11 cellular contexts compared by ENCODE assay signal in genomic region chr3:34863485-34863884, GRCh38.
"Had no signal": no experiment of that assay in that cellular context is flagged by ENCODE, and none has a peak within 500 bp of the region (broad histone marks: within the 10 kb centered on the region; RNA-seq: fewer than 3 reads in every experiment).

No MANE protein-coding gene starts in this region.

- H3K36me3 ChIP-seq: ascending aorta, thyroid gland had no signal

- H3K4me1 ChIP-seq: thyroid gland had no signal

- FAIRE-seq: bronchial epithelial cell had no signal

- DNase-seq: activated CD4-positive, alpha-beta T cell treated with anti-CD3 and anti-CD28 coated beads, Interleukin-2, amount 10 ng/mL, durations not matched to agents 7 days and 5 days; activated CD4-positive, CD25-positive, alpha-beta regulatory T cell; activated CD8-positive, alpha-beta memory T cell treated with anti-CD3 and anti-CD28 coated beads for 24 hours; effector memory CD8-positive, alpha-beta T cell; nucleus accumbens; posterior cingulate gyrus; retina; thyroid gland had no signal

- ATAC-seq: effector memory CD8-positive, alpha-beta T cell; stimulated activated effector memory CD8-positive, alpha-beta T cell treated with anti-CD3 and anti-CD28 coated beads, Interleukin-12 subunit alpha, Interleukin-12 subunit beta, amount 100 ng/mL, for 72 hours had no signal

- H3K4me3 ChIP-seq: ascending aorta, thyroid gland had no signal

- H3K27ac ChIP-seq: ascending aorta, thyroid gland had no signal

- H3K9me3 ChIP-seq: ascending aorta, thyroid gland had no signal

- H3K27me3 ChIP-seq: ascending aorta, thyroid gland had no signal
